Comparison of ENCODE assay signal across 19 cellular contexts in genomic region chr13:19763618-19764017, GRCh38. TPM values are rescaled to one million over a fixed set of nuclear protein-coding genes. Genes with fewer than 3 reads are reported as not detected.
DNase-seq lines count a peak whose midpoint lies in the region; ATAC-seq and TF ChIP-seq lines count a peak whose summit lies in the region.
"Had no signal": no experiment of that assay in that cellular context is flagged by ENCODE, and none has a peak within 500 bp of the region (broad histone marks: within the 10 kb centered on the region; RNA-seq: fewer than 3 reads in every experiment).

No MANE protein-coding gene starts in this region.

- no peak overlapping the region for H3K27ac Mint-ChIP-seq in activated naive CD4-positive, alpha-beta T cell treated with anti-CD3 and anti-CD28 coated beads, Interleukin-2, amount 50 U/mL, for 24 hours
- peak overlapping the region; percentile 87 for H3K27ac Mint-ChIP-seq in WTC11
- peak overlapping the region; percentile 14 for H3K27ac Mint-ChIP-seq in stimulated activated effector memory CD8-positive, alpha-beta T cell treated with anti-CD3 and anti-CD28 coated beads, Interleukin-12 subunit alpha, Interleukin-12 subunit beta, amount 100 ng/mL, for 72 hours

- H3K27me3 Mint-ChIP-seq in activated naive CD4-positive, alpha-beta T cell treated with anti-CD3 and anti-CD28 coated beads, Interleukin-2, amount 50 U/mL, for 24 hours, result no peaks in the 10 kb centered on the region
- no peaks in the 10 kb centered on the region for H3K27me3 Mint-ChIP-seq in WTC11 (ENCODE audit: low read depth)

- TF ChIP-seq CTCF in WTC11 (IDR thresholded peaks at IDR 0.05), result no peak

- no peak for DNase-seq in activated naive CD4-positive, alpha-beta T cell treated with anti-CD3 and anti-CD28 coated beads, Interleukin-2, amount 50 U/mL, for 16 hours
- no peak for DNase-seq in WTC11 (ENCODE audit: low spot score)
- DNase-seq in mesenteric fat pad (ENCODE audit: low spot score), result peak; percentile 68
- no peak for DNase-seq in stimulated activated effector memory CD8-positive, alpha-beta T cell treated with anti-CD3 and anti-CD28 coated beads, Interleukin-12 subunit alpha, Interleukin-12 subunit beta, amount 100 ng/mL, for 72 hours (ENCODE audit: low spot score in 2 of 2)
- DNase-seq in NCI-H128 (lab: John Stamatoyannopoulos, UW; ENCODE audit: unreplicated experiment), result no peak
- no peak for DNase-seq in hippocampal formation (lab: John Stamatoyannopoulos, UW)
- DNase-seq: activated naive CD4-positive, alpha-beta T cell; activated T-cell treated with anti-CD3 and anti-CD28 coated beads, Interleukin-2, amount 50 U/mL, for 4 hours; anterior cingulate cortex; DMS153; gastrocnemius medialis; mucosa of descending colon; NCI-H1694; NCI-H446 treated with DMSO at 0.1 percent for 48 hours; NCI-H774; spleen; stimulated activated CD4-positive, alpha-beta T cell treated with anti-CD3 and anti-CD28 coated beads, Interleukin-2, amount 100 ng/mL, for 24 hours had no signal

- POLR2A ChIA-PET in WTC11 (lab: Charles Lee), result no interaction called here

- CTCF ChIA-PET in WTC11 (lab: Charles Lee), result no interaction called here

- ATAC-seq in WTC11, result no peak
- no peak for ATAC-seq in stimulated activated effector memory CD8-positive, alpha-beta T cell treated with anti-CD3 and anti-CD28 coated beads, Interleukin-12 subunit alpha, Interleukin-12 subunit beta, amount 100 ng/mL, for 72 hours
- ATAC-seq: activated T-cell treated with anti-CD3 and anti-CD28 coated beads, Interleukin-2, amount 50 U/mL, for 4 hours; gastrocnemius medialis; GM12878; mucosa of descending colon had no signal

- H3K36me3 Mint-ChIP-seq in activated naive CD4-positive, alpha-beta T cell treated with anti-CD3 and anti-CD28 coated beads, Interleukin-2, amount 50 U/mL, for 24 hours, result peaks cover 19% of the 10 kb centered on the region
- peaks cover 63% of the 10 kb centered on the region for H3K36me3 Mint-ChIP-seq in WTC11
- H3K36me3 Mint-ChIP-seq in stimulated activated effector memory CD8-positive, alpha-beta T cell treated with anti-CD3 and anti-CD28 coated beads, Interleukin-12 subunit alpha, Interleukin-12 subunit beta, amount 100 ng/mL, for 72 hours, result peaks cover 100% of the 10 kb centered on the region

- H3K4me1 Mint-ChIP-seq in activated naive CD4-positive, alpha-beta T cell treated with anti-CD3 and anti-CD28 coated beads, Interleukin-2, amount 50 U/mL, for 24 hours, result peaks cover 62% of the 10 kb centered on the region
- peaks cover 20% of the 10 kb centered on the region for H3K4me1 Mint-ChIP-seq in WTC11
- H3K4me1 Mint-ChIP-seq in stimulated activated effector memory CD8-positive, alpha-beta T cell treated with anti-CD3 and anti-CD28 coated beads, Interleukin-12 subunit alpha, Interleukin-12 subunit beta, amount 100 ng/mL, for 72 hours, result peaks cover 49% of the 10 kb centered on the region

- peak overlapping the region; percentile 15 for H3K4me3 Mint-ChIP-seq in activated naive CD4-positive, alpha-beta T cell treated with anti-CD3 and anti-CD28 coated beads, Interleukin-2, amount 50 U/mL, for 24 hours
- H3K4me3 Mint-ChIP-seq in WTC11, result no peak overlapping the region
- no peak overlapping the region for H3K4me3 Mint-ChIP-seq in stimulated activated effector memory CD8-positive, alpha-beta T cell treated with anti-CD3 and anti-CD28 coated beads, Interleukin-12 subunit alpha, Interleukin-12 subunit beta, amount 100 ng/mL, for 72 hours
- H3K4me3 Mint-ChIP-seq: activated T-cell treated with anti-CD3 and anti-CD28 coated beads, Interleukin-2, amount 50 U/mL, for 4 hours had no signal

- no peaks in the 10 kb centered on the region for H3K9me3 Mint-ChIP-seq in activated naive CD4-positive, alpha-beta T cell treated with anti-CD3 and anti-CD28 coated beads, Interleukin-2, amount 50 U/mL, for 24 hours
- no peaks in the 10 kb centered on the region for H3K9me3 Mint-ChIP-seq in WTC11
- H3K9me3 Mint-ChIP-seq in stimulated activated effector memory CD8-positive, alpha-beta T cell treated with anti-CD3 and anti-CD28 coated beads, Interleukin-12 subunit alpha, Interleukin-12 subunit beta, amount 100 ng/mL, for 72 hours, result no peaks in the 10 kb centered on the region
- H3K9me3 Mint-ChIP-seq: activated T-cell treated with anti-CD3 and anti-CD28 coated beads, Interleukin-2, amount 50 U/mL, for 4 hours had no signal

TF ChIP-seq in WTC11, 78 proteins besides CTCF, POLR2A, EP300 and RAD21:
- TF ChIP-seq ELF4 (CRISPR knock-in tag; IDR thresholded peaks at IDR 0.05; ENCODE audit: low read depth) (no peak), CDX4 (CRISPR knock-in tag; IDR thresholded peaks at IDR 0.05; ENCODE audit: borderline replicate concordance) (no peak), NR2C2 (CRISPR knock-in tag; IDR thresholded peaks at IDR 0.05) (no peak), HMGXB4 (CRISPR knock-in tag; IDR thresholded peaks at IDR 0.05) (no peak), IRF2 (CRISPR knock-in tag; IDR thresholded peaks at IDR 0.05; ENCODE audit: borderline replicate concordance, low read depth) (no peak), TCF7 (CRISPR knock-in tag; IDR thresholded peaks at IDR 0.05; ENCODE audit: low read depth) (no peak), ETV6 (CRISPR knock-in tag; IDR thresholded peaks at IDR 0.05) (no peak), ZMAT4 (CRISPR knock-in tag; IDR thresholded peaks at IDR 0.05) (no peak), AR (CRISPR knock-in tag; IDR thresholded peaks at IDR 0.05) (no peak)

RNA-seq across cellular contexts. Expression of gene PSPC1, which starts 19.1 kb away (rescaled TPM):
- total RNA-seq in WTC11 (2021) (67.5 to 101 TPM (median 99.2 TPM) in 3 replicates), mesenteric fat pad (40.3 TPM)
